In genomic region chr17:62693616-62694415, GRCh38 we compare ENCODE assay signal across 11 cellular contexts.
DNase-seq lines count a peak whose midpoint lies in the region; FAIRE-seq and TF ChIP-seq lines count a peak whose summit lies in the region.
"Had no signal": no experiment of that assay in that cellular context is flagged by ENCODE, and none has a peak within 500 bp of the region (broad histone marks: within the 10 kb centered on the region; RNA-seq: fewer than 3 reads in every experiment).

No MANE protein-coding gene starts in this region.

- no peak overlapping the region for H2BK120ac ChIP-seq in neuronal stem cell (ENCODE audit: low read depth, low read length)

- peaks cover 12% of the 10 kb centered on the region for H3K36me3 Mint-ChIP-seq in endodermal cell (ENCODE audit: low read depth)
- H3K36me3 Mint-ChIP-seq in T-helper 2 cell treated with Interferon-gamma antibody and Interleukin-4, amounts not matched to agents 5 μg/mL and 100 μg/mL, for 36 hours (ENCODE audit: low read depth), result no peaks in the 10 kb centered on the region
- H3K36me3 Mint-ChIP-seq: activated naive CD8-positive, alpha-beta T cell treated with anti-CD3 and anti-CD28 coated beads, Interleukin-2, amount 10 ng/mL, durations not matched to agents 7 days and 5 days had no signal

- peak; percentile 76 for FAIRE-seq in HTR-8/SVneo (lab: Jason Lieb, UNC)

- peak overlapping the region; percentile 86 for H2AK5ac ChIP-seq in neuronal stem cell (ENCODE audit: low read depth, low read length)

- H4K91ac ChIP-seq in neuronal stem cell (ENCODE audit: low read depth, low read length, poor library complexity), result no peak overlapping the region

- DNase-seq in HTR-8/SVneo (ENCODE audit: insufficient read length, low spot score) (no peak), NCI-H69 (lab: John Stamatoyannopoulos, UW) (peak; percentile 67), endodermal cell (peak; percentile 63), neuronal stem cell (ENCODE audit: low spot score) (no peak), CD1c-positive myeloid dendritic cell (ENCODE audit: extremely low spot score) (no peak)
- DNase-seq in activated effector memory CD4-positive, alpha-beta T cell treated with Interleukin-2 at 50 U/mL for 16 hours, result no peak
- DNase-seq in T-helper 2 cell treated with Interferon-gamma antibody and Interleukin-4, amounts not matched to agents 5 μg/mL and 100 μg/mL, for 36 hours (ENCODE audit: low spot score), result no peak
- DNase-seq: activated naive CD8-positive, alpha-beta T cell treated with anti-CD3 and anti-CD28 coated beads, Interleukin-2, amount 10 ng/mL, durations not matched to agents 7 days and 5 days; effector CD4-positive, alpha-beta T cell; NCI-H2081 treated with DMSO at 0.1 percent for 48 hours had no signal

- peak overlapping the region; percentile 40 for H2BK15ac ChIP-seq in neuronal stem cell (ENCODE audit: low read length)

- no peak overlapping the region for H3K4me3 ChIP-seq in endodermal cell (ENCODE audit: low read length)
- no peak overlapping the region for H3K4me3 ChIP-seq in neuronal stem cell (ENCODE audit: low read length in 2 of 2)
- H3K4me3 ChIP-seq: right lobe of liver had no signal

- peak overlapping the region; percentile 0 for H3K27ac Mint-ChIP-seq in endodermal cell
- no peak overlapping the region for H3K27ac Mint-ChIP-seq in T-helper 2 cell treated with Interferon-gamma antibody and Interleukin-4, amounts not matched to agents 5 μg/mL and 100 μg/mL, for 36 hours
- H3K27ac Mint-ChIP-seq: activated naive CD8-positive, alpha-beta T cell treated with anti-CD3 and anti-CD28 coated beads, Interleukin-2, amount 10 ng/mL, durations not matched to agents 7 days and 5 days had no signal

- H3K23ac ChIP-seq in neuronal stem cell (ENCODE audit: low read depth, low read length, poor library complexity), result peak overlapping the region; percentile 69

- no peaks in the 10 kb centered on the region for H3K9me3 ChIP-seq in endodermal cell (ENCODE audit: control insufficient read depth, low read length)
- H3K9me3 ChIP-seq in neuronal stem cell (replicated peaks in 1 of 2; ENCODE audit: control insufficient read depth in 2 of 2, insufficient read depth in 1 of 2, low read depth in 1 of 2, low read length in 2 of 2), result no peaks in the 10 kb centered on the region
- H3K9me3 ChIP-seq: right lobe of liver had no signal

- no peaks in the 10 kb centered on the region for H3K79me1 ChIP-seq in neuronal stem cell (ENCODE audit: low read depth, low read length)

- no peak overlapping the region for H3K4me2 ChIP-seq in neuronal stem cell (ENCODE audit: insufficient read depth, low read length, poor library complexity, severe bottlenecking)

- H3K27me3 ChIP-seq in endodermal cell (ENCODE audit: control insufficient read depth, insufficient read depth, low read length, poor library complexity, severe bottlenecking) (no peaks in the 10 kb centered on the region), neuronal stem cell (ENCODE audit: control insufficient read depth in 3 of 3, insufficient read depth in 3 of 3, low read depth in 1 of 3, low read length in 3 of 3) (no peaks in the 10 kb centered on the region)
- H3K27me3 ChIP-seq: right lobe of liver had no signal

- peak overlapping the region; percentile 62 for H3K27ac ChIP-seq in endodermal cell (ENCODE audit: low read depth, low read length)
- peak overlapping the region; percentile 45 for H3K27ac ChIP-seq in neuronal stem cell (replicated peaks; ENCODE audit: low read length)
- H3K27ac ChIP-seq: right lobe of liver had no signal

- peak overlapping the region; percentile 22 for H3K14ac ChIP-seq in neuronal stem cell (ENCODE audit: low read length)

- no peak for TF ChIP-seq CTCF in endodermal cell (conservative IDR thresholded peaks at IDR 0.05)

- no peaks in the 10 kb centered on the region for H3K27me3 Mint-ChIP-seq in endodermal cell (ENCODE audit: insufficient read depth)
- no peaks in the 10 kb centered on the region for H3K27me3 Mint-ChIP-seq in T-helper 2 cell treated with Interferon-gamma antibody and Interleukin-4, amounts not matched to agents 5 μg/mL and 100 μg/mL, for 36 hours (ENCODE audit: low read depth)

- H2AFZ ChIP-seq in neuronal stem cell (ENCODE audit: low read length), result peak overlapping the region; percentile 3

- H3K18ac ChIP-seq in neuronal stem cell (ENCODE audit: low read length), result peak overlapping the region; percentile 68

- WGBS in endodermal cell (ENCODE audit: insufficient coverage in 1 of 2, insufficient read length in 1 of 2), 2 experiments, result 88 to 95% methylated on average over 15 to 19 of the region's 19 CpGs
- no CpG with 5 or more reads among the region's 19 CpGs for WGBS in neuronal stem cell (ENCODE audit: extremely low coverage in 2 of 2, insufficient read length in 2 of 2, insufficient replicate concordance in 1 of 2), 2 donors

- H2BK5ac ChIP-seq in neuronal stem cell (ENCODE audit: low read length), result no peak overlapping the region

- H3K9me3 Mint-ChIP-seq in endodermal cell, result peaks cover 2% of the 10 kb centered on the region
- no peaks in the 10 kb centered on the region for H3K9me3 Mint-ChIP-seq in T-helper 2 cell treated with Interferon-gamma antibody and Interleukin-4, amounts not matched to agents 5 μg/mL and 100 μg/mL, for 36 hours
- H3K9me3 Mint-ChIP-seq: activated naive CD8-positive, alpha-beta T cell treated with anti-CD3 and anti-CD28 coated beads, Interleukin-2, amount 10 ng/mL, durations not matched to agents 7 days and 5 days had no signal

- peak overlapping the region; percentile 76 for H2BK12ac ChIP-seq in neuronal stem cell (ENCODE audit: low read length)

- H3K36me3 ChIP-seq in endodermal cell (ENCODE audit: control insufficient read depth, insufficient read depth, low read length), result peaks cover 12% of the 10 kb centered on the region
- peaks cover 6 to 29% of the 10 kb centered on the region in 2 donors for H3K36me3 ChIP-seq in neuronal stem cell (replicated peaks in 1 of 2; ENCODE audit: control insufficient read depth in 2 of 2, insufficient read depth in 2 of 2, low read length in 2 of 2)
- H3K36me3 ChIP-seq: right lobe of liver had no signal

- H3K4me3 Mint-ChIP-seq in endodermal cell, result no peak overlapping the region
- H3K4me3 Mint-ChIP-seq in T-helper 2 cell treated with Interferon-gamma antibody and Interleukin-4, amounts not matched to agents 5 μg/mL and 100 μg/mL, for 36 hours, result no peak overlapping the region
- H3K4me3 Mint-ChIP-seq: activated naive CD8-positive, alpha-beta T cell treated with anti-CD3 and anti-CD28 coated beads, Interleukin-2, amount 10 ng/mL, durations not matched to agents 7 days and 5 days had no signal

- no peak overlapping the region for H3K4ac ChIP-seq in neuronal stem cell (ENCODE audit: low read length)

- no peak overlapping the region for H3K9ac ChIP-seq in endodermal cell (ENCODE audit: extremely low read depth, low read length, poor library complexity, severe bottlenecking)
- no peak overlapping the region for H3K9ac ChIP-seq in neuronal stem cell (ENCODE audit: low read depth, low read length, poor library complexity)

- peaks cover 12% of the 10 kb centered on the region for H3K4me1 Mint-ChIP-seq in endodermal cell
- no peaks in the 10 kb centered on the region for H3K4me1 Mint-ChIP-seq in T-helper 2 cell treated with Interferon-gamma antibody and Interleukin-4, amounts not matched to agents 5 μg/mL and 100 μg/mL, for 36 hours (ENCODE audit: low read depth)
- H3K4me1 Mint-ChIP-seq: activated naive CD8-positive, alpha-beta T cell treated with anti-CD3 and anti-CD28 coated beads, Interleukin-2, amount 10 ng/mL, durations not matched to agents 7 days and 5 days had no signal

- no peak overlapping the region for H4K8ac ChIP-seq in neuronal stem cell (ENCODE audit: low read depth, low read length)

- H3K4me1 ChIP-seq in endodermal cell (ENCODE audit: control insufficient read depth, insufficient read depth, low read length) (peaks cover 8% of the 10 kb centered on the region), neuronal stem cell (ENCODE audit: control insufficient read depth in 2 of 2, insufficient read depth in 1 of 2, low read depth in 1 of 2, low read length in 2 of 2) (peaks cover 14 to 15% of the 10 kb centered on the region in 2 donors)
- H3K4me1 ChIP-seq: right lobe of liver had no signal

Comparison
In these comparisons a context has a peak if more than half of its experiments do, and no peak if none do; other contexts are left out.
1. DNase-seq: peak in NCI-H69 (single experiment) and endodermal cell (single experiment); none in HTR-8/SVneo (single experiment), neuronal stem cell (single experiment), activated effector memory CD4-positive, alpha-beta T cell treated with Interleukin-2 at 50 U/mL for 16 hours (single experiment), T-helper 2 cell treated with Interferon-gamma antibody and Interleukin-4, amounts not matched to agents 5 μg/mL and 100 μg/mL, for 36 hours (single experiment) and CD1c-positive myeloid dendritic cell (single experiment).